10 cellular contexts compared by ENCODE assay signal in the genomic region with DNA sequence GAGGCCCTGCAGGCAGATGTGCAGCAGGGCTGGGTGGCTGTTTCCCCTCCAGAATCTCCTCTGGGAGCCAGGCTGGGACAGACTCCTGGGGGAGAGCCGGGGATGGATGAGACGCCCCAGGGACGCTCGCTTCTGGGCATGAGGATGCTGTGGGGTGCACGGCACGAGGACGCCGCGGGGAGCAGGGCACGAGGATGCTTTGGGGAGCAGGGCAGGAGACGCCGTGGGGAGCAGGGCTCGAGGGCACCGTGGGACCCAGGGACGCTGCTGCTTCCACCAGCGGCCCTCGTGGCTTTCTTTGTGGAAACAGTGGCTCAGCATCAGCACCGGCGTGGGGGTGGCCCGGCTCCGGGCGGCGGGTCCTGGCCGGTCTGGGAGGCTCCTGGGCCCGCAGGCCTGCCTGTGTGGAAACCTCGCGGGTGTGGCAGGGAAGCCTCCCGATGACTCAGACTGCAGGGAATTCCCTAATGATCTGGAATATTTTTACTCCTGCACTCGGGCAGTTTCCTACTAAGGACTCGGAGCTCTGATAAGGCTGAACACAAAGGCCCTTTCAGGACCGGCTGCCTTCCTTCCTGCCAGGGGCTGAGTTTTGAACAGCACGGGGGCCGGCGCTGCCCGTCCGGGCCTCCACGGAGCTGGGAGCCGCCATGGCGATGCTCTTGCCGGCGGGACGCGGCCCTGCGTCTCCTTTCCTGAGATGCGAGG.
DNase-seq lines count a peak whose midpoint lies in the region; ATAC-seq and TF ChIP-seq lines count a peak whose summit lies in the region.
"Had no signal": no experiment of that assay in that cellular context is flagged by ENCODE, and none has a peak within 500 bp of the region (broad histone marks: within the 10 kb centered on the region; RNA-seq: fewer than 3 reads in every experiment).

No MANE protein-coding gene starts in this region.

- no peak overlapping the region for H3K4me3 Mint-ChIP-seq in activated naive CD4-positive, alpha-beta T cell treated with anti-CD3 and anti-CD28 coated beads, Interleukin-2, amount 50 U/mL, for 24 hours
- no peak overlapping the region for H3K4me3 Mint-ChIP-seq in activated naive CD8-positive, alpha-beta T cell treated with anti-CD3 and anti-CD28 coated beads, Interleukin-2, amount 50 U/mL, for 24 hours
- no peak overlapping the region for H3K4me3 Mint-ChIP-seq in T-helper 2 cell treated with Interferon-gamma antibody and Interleukin-4, amounts not matched to agents 5 μg/mL and 100 μg/mL, for 36 hours

- no peak for TF ChIP-seq POLR2A in esophagus muscularis mucosa (IDR thresholded peaks at IDR 0.05; ENCODE audit: low read depth)

- intact Hi-C loops in esophagus muscularis mucosa (cut with DNase I), result loop anchor here (5.0 kb wide), 2 partner anchors 44 to 61 kb away; a partner anchor contains a TSS

- peaks cover 7% of the 10 kb centered on the region for H3K4me1 Mint-ChIP-seq in activated naive CD4-positive, alpha-beta T cell treated with anti-CD3 and anti-CD28 coated beads, Interleukin-2, amount 50 U/mL, for 24 hours
- H3K4me1 Mint-ChIP-seq in activated naive CD8-positive, alpha-beta T cell treated with anti-CD3 and anti-CD28 coated beads, Interleukin-2, amount 50 U/mL, for 24 hours, result peaks cover 22% of the 10 kb centered on the region
- H3K4me1 Mint-ChIP-seq in T-helper 2 cell treated with Interferon-gamma antibody and Interleukin-4, amounts not matched to agents 5 μg/mL and 100 μg/mL, for 36 hours (ENCODE audit: low read depth), result no peaks in the 10 kb centered on the region

- H3K9me3 ChIP-seq in esophagus muscularis mucosa, result no peaks in the 10 kb centered on the region

- peaks cover 1% of the 10 kb centered on the region for H3K36me3 Mint-ChIP-seq in activated naive CD4-positive, alpha-beta T cell treated with anti-CD3 and anti-CD28 coated beads, Interleukin-2, amount 50 U/mL, for 24 hours
- H3K36me3 Mint-ChIP-seq in activated naive CD8-positive, alpha-beta T cell treated with anti-CD3 and anti-CD28 coated beads, Interleukin-2, amount 50 U/mL, for 24 hours (ENCODE audit: low read depth), result peaks cover 35% of the 10 kb centered on the region
- peaks cover 12% of the 10 kb centered on the region for H3K36me3 Mint-ChIP-seq in T-helper 2 cell treated with Interferon-gamma antibody and Interleukin-4, amounts not matched to agents 5 μg/mL and 100 μg/mL, for 36 hours (ENCODE audit: low read depth)

- H3K4me1 ChIP-seq in esophagus muscularis mucosa, result peaks cover 36 to 57% (median 50%) of the 10 kb centered on the region in 4 donors

- 66% methylated on average over 20 of the region's 45 CpGs for WGBS in esophagus muscularis mucosa

- TF ChIP-seq CTCF in esophagus muscularis mucosa (IDR thresholded peaks at IDR 0.05), result no peak

- peaks cover 0 to 69% (median 63%) of the 10 kb centered on the region in 4 donors for H3K36me3 ChIP-seq in esophagus muscularis mucosa

- H3K4me3 ChIP-seq in esophagus muscularis mucosa, result peak overlapping the region; percentile 27 to 39 (median 34)

- H3K9me3 Mint-ChIP-seq in activated naive CD4-positive, alpha-beta T cell treated with anti-CD3 and anti-CD28 coated beads, Interleukin-2, amount 50 U/mL, for 24 hours, result no peaks in the 10 kb centered on the region
- H3K9me3 Mint-ChIP-seq in activated naive CD8-positive, alpha-beta T cell treated with anti-CD3 and anti-CD28 coated beads, Interleukin-2, amount 50 U/mL, for 24 hours, result no peaks in the 10 kb centered on the region
- H3K9me3 Mint-ChIP-seq in T-helper 2 cell treated with Interferon-gamma antibody and Interleukin-4, amounts not matched to agents 5 μg/mL and 100 μg/mL, for 36 hours, result no peaks in the 10 kb centered on the region

- TF ChIP-seq EP300 in esophagus muscularis mucosa (IDR thresholded peaks at IDR 0.05), result no peak

- peak overlapping the region; percentile 35 for H3K27ac Mint-ChIP-seq in activated naive CD4-positive, alpha-beta T cell treated with anti-CD3 and anti-CD28 coated beads, Interleukin-2, amount 50 U/mL, for 24 hours
- H3K27ac Mint-ChIP-seq in activated naive CD8-positive, alpha-beta T cell treated with anti-CD3 and anti-CD28 coated beads, Interleukin-2, amount 50 U/mL, for 24 hours, result no peak overlapping the region
- no peak overlapping the region for H3K27ac Mint-ChIP-seq in T-helper 2 cell treated with Interferon-gamma antibody and Interleukin-4, amounts not matched to agents 5 μg/mL and 100 μg/mL, for 36 hours

- H3K27me3 ChIP-seq in esophagus muscularis mucosa, result no peaks in the 10 kb centered on the region

- no peak for DNase-seq in activated naive CD4-positive, alpha-beta T cell treated with Interleukin-2 at 50 U/mL for 16 hours
- DNase-seq in esophagus muscularis mucosa (ENCODE audit: extremely low spot score), result peak; percentile 92
- peak; percentile 10 for DNase-seq in midbrain (lab: John Stamatoyannopoulos, UW)
- no peak for DNase-seq in activated CD4-positive, alpha-beta T cell treated with anti-CD3 and anti-CD28 coated beads, Interleukin-2, amount 50 U/mL, for 48 hours
- no peak for DNase-seq in GOT3 (lab: John Stamatoyannopoulos, UW)
- DNase-seq in activated naive CD8-positive, alpha-beta T cell treated with anti-CD3 and anti-CD28 coated beads, Interleukin-2, amount 50 U/mL, for 24 hours, result no peak
- no peak for DNase-seq in T-helper 2 cell treated with Interferon-gamma antibody and Interleukin-4, amounts not matched to agents 5 μg/mL and 100 μg/mL, for 36 hours (ENCODE audit: low spot score)
- DNase-seq: activated CD4-positive, CD25-positive, alpha-beta regulatory T cell had no signal

- H3K27me3 Mint-ChIP-seq in activated naive CD4-positive, alpha-beta T cell treated with anti-CD3 and anti-CD28 coated beads, Interleukin-2, amount 50 U/mL, for 24 hours, result no peaks in the 10 kb centered on the region
- H3K27me3 Mint-ChIP-seq in activated naive CD8-positive, alpha-beta T cell treated with anti-CD3 and anti-CD28 coated beads, Interleukin-2, amount 50 U/mL, for 24 hours, result no peaks in the 10 kb centered on the region
- no peaks in the 10 kb centered on the region for H3K27me3 Mint-ChIP-seq in T-helper 2 cell treated with Interferon-gamma antibody and Interleukin-4, amounts not matched to agents 5 μg/mL and 100 μg/mL, for 36 hours (ENCODE audit: low read depth)

- ATAC-seq in activated naive CD8-positive, alpha-beta T cell treated with anti-CD3 and anti-CD28 coated beads, Interleukin-2, amount 50 U/mL, for 24 hours, result no peak

- H3K27ac ChIP-seq in esophagus muscularis mucosa (replicated peaks in 1 of 4), result peak overlapping the region; percentile 70 to 84 (median 81)
- H3K27ac ChIP-seq: 22Rv1 had no signal

Comparison
In these comparisons a context has a peak if more than half of its experiments do, and no peak if none do; other contexts are left out.
1. DNase-seq: peak in esophagus muscularis mucosa (single experiment) and midbrain (single experiment); none in activated naive CD4-positive, alpha-beta T cell treated with Interleukin-2 at 50 U/mL for 16 hours (single experiment), activated CD4-positive, alpha-beta T cell treated with anti-CD3 and anti-CD28 coated beads, Interleukin-2, amount 50 U/mL, for 48 hours (0 of 2), GOT3 (single experiment), activated naive CD8-positive, alpha-beta T cell treated with anti-CD3 and anti-CD28 coated beads, Interleukin-2, amount 50 U/mL, for 24 hours (single experiment) and T-helper 2 cell treated with Interferon-gamma antibody and Interleukin-4, amounts not matched to agents 5 μg/mL and 100 μg/mL, for 36 hours (single experiment).